In the genomic region with DNA sequence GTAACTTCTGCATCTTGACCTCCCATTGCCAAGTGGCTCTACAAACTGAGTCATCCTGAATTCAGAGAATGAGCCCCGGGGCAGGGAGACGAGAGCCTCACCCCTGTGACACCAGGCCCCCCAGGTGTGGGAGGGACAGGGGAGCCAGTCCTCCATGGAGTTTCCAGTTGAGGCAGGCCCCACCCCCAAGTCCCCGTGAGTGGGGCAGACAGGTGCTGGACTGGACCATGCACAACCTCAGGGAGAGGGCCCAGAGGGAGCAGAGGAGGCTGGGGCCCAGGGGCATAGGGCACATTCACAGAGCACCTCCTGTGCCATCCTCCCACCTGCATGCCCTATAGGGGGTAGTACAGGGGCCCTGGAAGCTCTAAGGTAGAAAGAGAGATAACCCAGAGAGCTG, we compare ENCODE assay signal across 28 cellular contexts.
"Had no signal": no experiment of that assay in that cellular context is flagged by ENCODE, and none has a peak within 500 bp of the region (broad histone marks: within the 10 kb centered on the region; RNA-seq: fewer than 3 reads in every experiment).

No MANE protein-coding gene starts in this region.

- H3K27ac ChIP-seq: brain microvascular endothelial cell, coronary artery, dorsolateral prefrontal cortex had no signal

- DNase-seq: activated CD4-positive, alpha-beta memory T cell treated with anti-CD3 and anti-CD28 coated beads for 36 hours; activated CD4-positive, alpha-beta T cell treated with anti-CD3 and anti-CD28 coated beads for 36 hours; activated CD4-positive, alpha-beta T cell treated with anti-CD3 and anti-CD28 coated beads, Interleukin-2, amount 10 ng/mL, durations not matched to agents 24 days and 14 days; activated CD4-positive, CD25-positive, alpha-beta regulatory T cell; activated CD4-positive, CD25-positive, alpha-beta regulatory T cell treated with anti-CD3 and anti-CD28 coated beads, Interleukin-2, amount 50 U/mL, for 72 hours; activated CD8-positive, alpha-beta memory T cell treated with anti-CD3 and anti-CD28 coated beads, Interleukin-2, amount 10 ng/mL, durations not matched to agents 7 days and 5 days; activated CD8-positive, alpha-beta memory T cell treated with anti-CD3 and anti-CD28 coated beads, Interleukin-2, amount 50 U/mL, for 4 hours; activated CD8-positive, alpha-beta T cell treated with anti-CD3 and anti-CD28 coated beads, Interleukin-2, amount 10 ng/mL, durations not matched to agents 7 days and 5 days; activated effector memory CD4-positive, alpha-beta T cell treated with anti-CD3 and anti-CD28 coated beads, Interleukin-2, amount 50 U/mL, for 16 hours; activated naive CD4-positive, alpha-beta T cell treated with anti-CD3 and anti-CD28 coated beads for 36 hours; activated naive CD8-positive, alpha-beta T cell treated with anti-CD3 and anti-CD28 coated beads for 36 hours; activated naive CD8-positive, alpha-beta T cell treated with anti-CD3 and anti-CD28 coated beads, Interleukin-2, amount 50 U/mL, for 24 hours; activated T-cell treated with anti-CD3 and anti-CD28 coated beads, Interleukin-2, amount 50 U/mL, for 1 hour; activated T-cell treated with anti-CD3 and anti-CD28 coated beads, Interleukin-2, amount 50 U/mL, for 48 hours; anterior cingulate cortex; brain microvascular endothelial cell; dorsolateral prefrontal cortex; effector memory CD4-positive, alpha-beta T cell; endodermal cell; foreskin fibroblast; T-helper 1 cell; T-helper 17 cell; T1000 had no signal

- H3K27me3 ChIP-seq: brain microvascular endothelial cell had no signal

- H3K4me3 ChIP-seq: coronary artery, dorsolateral prefrontal cortex had no signal

- ATAC-seq: activated CD4-positive, alpha-beta T cell treated with anti-CD3 and anti-CD28 coated beads for 36 hours; activated CD8-positive, alpha-beta memory T cell treated with anti-CD3 and anti-CD28 coated beads, Interleukin-2, amount 10 ng/mL, durations not matched to agents 7 days and 5 days; activated CD8-positive, alpha-beta T cell treated with anti-CD3 and anti-CD28 coated beads, Interleukin-2, amount 10 ng/mL, durations not matched to agents 7 days and 5 days; activated naive CD8-positive, alpha-beta T cell treated with anti-CD3 and anti-CD28 coated beads, Interleukin-2, amount 50 U/mL, for 24 hours; esophagus mucosa; T-helper 17 cell had no signal

- H3K36me3 ChIP-seq: brain microvascular endothelial cell had no signal

- FAIRE-seq: astrocyte, bronchial epithelial cell, frontal cortex had no signal
